12 cellular contexts compared by ENCODE assay signal in genomic region chr5:140882591-140882899, GRCh38. TPM values are rescaled to one million over a fixed set of nuclear protein-coding genes. Genes with fewer than 3 reads are reported as not detected.
A peak's percentile ranks its signal among the peaks of the same experiment; 100 is the strongest.
DNase-seq lines count a peak whose midpoint lies in the region; ATAC-seq, FAIRE-seq and TF ChIP-seq lines count a peak whose summit lies in the region.
"Had no signal": no experiment of that assay in that cellular context is flagged by ENCODE, and none has a peak within 500 bp of the region (broad histone marks: within the 10 kb centered on the region; RNA-seq: fewer than 3 reads in every experiment).

No MANE protein-coding gene starts in this region.

- H3K79me1 ChIP-seq in mesendoderm (ENCODE audit: low read length), result no peaks in the 10 kb centered on the region

- H3K27me3 ChIP-seq in bronchial epithelial cell (ENCODE audit: control insufficient read depth, insufficient read depth, low read length), result no peaks in the 10 kb centered on the region
- H3K27me3 ChIP-seq in mesendoderm (ENCODE audit: insufficient read depth, low read length, poor library complexity), result no peaks in the 10 kb centered on the region

- H2BK5ac ChIP-seq in mesendoderm (ENCODE audit: low read length), result no peak overlapping the region

- no peak overlapping the region for H3K4me3 Mint-ChIP-seq in immature natural killer cell
- H3K4me3 Mint-ChIP-seq: activated naive CD8-positive, alpha-beta T cell treated with anti-CD3 and anti-CD28 coated beads for 36 hours; nephron had no signal

- no peak overlapping the region for H3K56ac ChIP-seq in mesendoderm (ENCODE audit: low read length)

- peaks cover 0 to 11% (median 0%) of the 10 kb centered on the region in 3 donors for H3K36me3 Mint-ChIP-seq in immature natural killer cell

- H4K5ac ChIP-seq in mesendoderm (ENCODE audit: low read length), result no peak overlapping the region

- no peak overlapping the region for H3K27ac ChIP-seq in mesendoderm (ENCODE audit: low read depth, low read length)

- FAIRE-seq in bronchial epithelial cell (lab: Jason Lieb, UNC), result no peak

- WGBS in mesendoderm (ENCODE audit: extremely low coverage, insufficient coverage, low lambda C conversion rate), result no CpG with 5 or more reads among the region's 12 CpGs

- no peak overlapping the region for H3K9ac ChIP-seq in mesendoderm (ENCODE audit: low read length)

- H3K79me2 ChIP-seq in mesendoderm (ENCODE audit: control insufficient read depth, insufficient read depth, low read length), result no peaks in the 10 kb centered on the region

- H3K4me3 ChIP-seq in bronchial epithelial cell (ENCODE audit: low read depth, low read length) (no peak overlapping the region), mesendoderm (ENCODE audit: low read length) (no peak overlapping the region)

- no peak overlapping the region for H2BK120ac ChIP-seq in mesendoderm (ENCODE audit: low read depth, low read length)

- no peaks in the 10 kb centered on the region for H3K4me1 ChIP-seq in mesendoderm (ENCODE audit: control insufficient read depth, low read depth, low read length)

- H3K18ac ChIP-seq in mesendoderm (ENCODE audit: low read length), result no peak overlapping the region

- H3K36me3 ChIP-seq in bronchial epithelial cell (ENCODE audit: control insufficient read depth, insufficient read depth, low read length) (no peaks in the 10 kb centered on the region), mesendoderm (ENCODE audit: control insufficient read depth, insufficient read depth, low read length) (no peaks in the 10 kb centered on the region)

- H3K4ac ChIP-seq in mesendoderm (ENCODE audit: low read depth, low read length), result no peak overlapping the region

- ATAC-seq in left colon, result no peak

- TF ChIP-seq CTCF in LNCAP (IDR thresholded peaks at IDR 0.05) (peak; percentile 40; the same call in 1 of the 2 replicates), bronchial epithelial cell (IDR thresholded peaks at IDR 0.05; ENCODE audit: insufficient read depth, low read length, severe bottlenecking) (no peak)

- H2AK5ac ChIP-seq in mesendoderm (ENCODE audit: low read length), result no peak overlapping the region

- no peaks in the 10 kb centered on the region for H3K4me1 Mint-ChIP-seq in immature natural killer cell
- H3K4me1 Mint-ChIP-seq: nephron had no signal

- H3K27ac Mint-ChIP-seq in immature natural killer cell, result no peak overlapping the region
- H3K27ac Mint-ChIP-seq: activated naive CD8-positive, alpha-beta T cell treated with anti-CD3 and anti-CD28 coated beads for 36 hours; nephron had no signal

- peak; percentile 31 for DNase-seq in Caki2 (ENCODE audit: low read depth)
- DNase-seq in bronchial epithelial cell (ENCODE audit: low read depth), result peak; percentile 6
- peak; percentile 77 for DNase-seq in mesendoderm
- DNase-seq in stimulated activated CD4-positive, alpha-beta T cell treated with anti-CD3 and anti-CD28 coated beads, Interleukin-12 subunit alpha, Interleukin-12 subunit beta, amount 100 ng/mL, for 4 hours, result no peak
- DNase-seq in left colon, result no peak
- DNase-seq in immature natural killer cell, result no peak
- DNase-seq in NCI-H1092 treated with DMSO at 0.1 percent for 48 hours (lab: John Stamatoyannopoulos, UW), result no peak
- DNase-seq: activated naive CD8-positive, alpha-beta T cell treated with anti-CD3 and anti-CD28 coated beads for 36 hours; NCI-H1694 treated with DMSO at 0.1 percent for 48 hours had no signal

- peaks cover 8 to 67% (median 19%) of the 10 kb centered on the region in 6 donors for H3K9me3 Mint-ChIP-seq in immature natural killer cell

- H3K23ac ChIP-seq in mesendoderm (ENCODE audit: low read length), result no peak overlapping the region

- no peak overlapping the region for H3K4me2 ChIP-seq in mesendoderm (ENCODE audit: low read length)

- H3K27me3 Mint-ChIP-seq in immature natural killer cell (ENCODE audit: low read depth in 3 of 3), result peaks cover 2 to 17% (median 10%) of the 10 kb centered on the region in 3 donors

- no peak overlapping the region for H2BK15ac ChIP-seq in mesendoderm (replicated peaks; ENCODE audit: low read depth)

- in situ Hi-C loops in Caki2 (cut with HindIII; ENCODE audit: low pct_unique_long_range_greater_than_20kb, low sequenced_read_pairs), result no loop called here

- intact Hi-C loops in left colon (cut with DNase I, micrococcal nuclease), result no loop called here

- H4K8ac ChIP-seq in mesendoderm (ENCODE audit: low read depth, low read length), result no peak overlapping the region

RNA-seq across cellular contexts. Expression of gene PCDHA13, which starts 0.6 kb away (rescaled TPM):
- total RNA-seq in Caki2 (2014; rRNA removed; shearing (Covaris generic); ENCODE audit: low replicate concordance), result not detected in 2 replicates
- total RNA-seq in bronchial epithelial cell (0.13 and 0.26 TPM in 2 replicates), left colon (under 1 TPM in 1 of 2 donors, not detected in 1; 0.12 TPM)
- 0.11 TPM for polyA plus RNA-seq in mesendoderm (2013, experiment 1 of 2)
- 0.10 TPM for polyA plus RNA-seq in mesendoderm (2013, experiment 2 of 2)
- polyA plus RNA-seq in immature natural killer cell, result not detected
- total RNA-seq: activated naive CD8-positive, alpha-beta T cell treated with anti-CD3 and anti-CD28 coated beads for 36 hours had no signal

RNA-seq across cellular contexts. Expression of gene PCDHA12, which starts 7.4 kb away (rescaled TPM):
- total RNA-seq in Caki2 (2014; rRNA removed; shearing (Covaris generic); ENCODE audit: low replicate concordance), result not detected in 2 replicates
- total RNA-seq in bronchial epithelial cell (under 0.01 and 0.13 TPM in 2 replicates), left colon (under 1 TPM; 0.08 to 0.18 TPM)
- 5.8 TPM for polyA plus RNA-seq in mesendoderm (2013, experiment 1 of 2)
- 6.0 TPM for polyA plus RNA-seq in mesendoderm (2013, experiment 2 of 2)
- not detected for polyA plus RNA-seq in immature natural killer cell
- total RNA-seq: activated naive CD8-positive, alpha-beta T cell treated with anti-CD3 and anti-CD28 coated beads for 36 hours had no signal
- polyA plus RNA-seq: fibroblast of lung had no signal

RNA-seq across cellular contexts. Expression of gene PCDHA11, which starts 13.8 kb away (rescaled TPM):
- total RNA-seq in Caki2 (2014; rRNA removed; shearing (Covaris generic); ENCODE audit: low replicate concordance), result 5.6 TPM in 1 of 2 replicates, not detected in the other
- 0.79 and 1.8 TPM in 2 replicates for total RNA-seq in bronchial epithelial cell
- 4.9 TPM for polyA plus RNA-seq in mesendoderm (2013, experiment 1 of 2)
- 4.8 TPM for polyA plus RNA-seq in mesendoderm (2013, experiment 2 of 2)
- under 1 TPM; 0.08 to 0.09 TPM for total RNA-seq in left colon
- not detected for polyA plus RNA-seq in immature natural killer cell
- total RNA-seq: activated naive CD8-positive, alpha-beta T cell treated with anti-CD3 and anti-CD28 coated beads for 36 hours had no signal

RNA-seq across cellular contexts. Expression of gene PCDHA10, which starts 26.8 kb away (rescaled TPM):
- total RNA-seq in Caki2 (2014; rRNA removed; shearing (Covaris generic); ENCODE audit: low replicate concordance), result 0.03 and 0.06 TPM in 2 replicates
- total RNA-seq in bronchial epithelial cell (under 0.01 TPM in 2 replicates), left colon (under 1 TPM; 0.20 to 0.24 TPM)
- polyA plus RNA-seq in mesendoderm (2013, experiment 1 of 2), result 2.5 TPM
- polyA plus RNA-seq in mesendoderm (2013, experiment 2 of 2), result 2.6 TPM
- not detected for polyA plus RNA-seq in immature natural killer cell
- total RNA-seq: activated naive CD8-positive, alpha-beta T cell treated with anti-CD3 and anti-CD28 coated beads for 36 hours had no signal

RNA-seq across cellular contexts. Expression of gene PCDHA9, which starts 34.4 kb away (rescaled TPM):
- not detected in 2 replicates for total RNA-seq in Caki2 (2014; rRNA removed; shearing (Covaris generic); ENCODE audit: low replicate concordance)
- total RNA-seq in bronchial epithelial cell (under 0.01 TPM in 2 replicates), left colon (under 1 TPM; 0.08 to 0.15 TPM)
- 0.01 TPM for polyA plus RNA-seq in mesendoderm (2013, experiment 1 of 2)
- 0.03 TPM for polyA plus RNA-seq in mesendoderm (2013, experiment 2 of 2)
- polyA plus RNA-seq in immature natural killer cell, result not detected
- total RNA-seq: activated naive CD8-positive, alpha-beta T cell treated with anti-CD3 and anti-CD28 coated beads for 36 hours had no signal

Comparison
In these comparisons a context has a peak if more than half of its experiments do, and no peak if none do; other contexts are left out.
1. DNase-seq: peak in Caki2 (single experiment), bronchial epithelial cell (single experiment) and mesendoderm (single experiment); none in stimulated activated CD4-positive, alpha-beta T cell treated with anti-CD3 and anti-CD28 coated beads, Interleukin-12 subunit alpha, Interleukin-12 subunit beta, amount 100 ng/mL, for 4 hours (single experiment), left colon (0 of 2), immature natural killer cell (0 of 3) and NCI-H1092 treated with DMSO at 0.1 percent for 48 hours (single experiment).